ENCODE assay signal across 9 cellular contexts in the genomic region with DNA sequence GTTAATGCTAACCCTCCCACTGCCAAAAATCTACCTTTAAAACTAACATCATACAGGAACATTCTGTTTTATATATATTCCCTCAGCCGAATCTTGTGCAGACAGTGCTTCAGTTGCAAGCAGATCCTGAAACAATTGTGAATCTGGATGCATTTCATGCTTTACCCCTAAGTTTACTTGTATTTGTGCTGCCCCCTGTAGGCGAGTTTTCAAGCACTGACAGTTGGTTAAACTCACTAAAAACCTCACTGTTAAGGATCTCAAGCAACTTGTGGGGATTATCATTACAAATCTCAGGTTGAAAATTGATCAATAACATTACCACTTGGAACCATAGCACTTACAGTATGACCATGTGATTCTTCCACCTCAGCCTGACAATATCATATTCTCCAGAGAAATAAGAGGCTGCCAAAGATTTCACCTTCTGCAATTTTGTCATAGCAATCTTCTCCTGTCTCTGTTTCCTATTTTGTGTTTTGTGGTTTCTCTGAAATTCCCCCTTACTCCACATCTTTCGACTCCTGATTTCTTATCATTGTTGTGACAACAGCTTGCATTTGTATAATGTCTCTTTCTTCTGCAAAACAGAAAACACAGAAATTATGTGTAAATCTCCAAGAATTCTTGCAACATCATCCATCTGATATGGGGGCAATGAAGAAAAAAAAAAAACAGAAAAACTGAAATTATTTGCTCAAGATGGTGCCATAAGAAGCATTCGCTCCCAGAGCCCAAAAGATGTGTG.
DNase-seq lines count a peak whose midpoint lies in the region; ATAC-seq and TF ChIP-seq lines count a peak whose summit lies in the region.
"Had no signal": no experiment of that assay in that cellular context is flagged by ENCODE, and none has a peak within 500 bp of the region (broad histone marks: within the 10 kb centered on the region; RNA-seq: fewer than 3 reads in every experiment).

No MANE protein-coding gene starts in this region.

- no peaks in the 10 kb centered on the region for H3K36me3 ChIP-seq in testis (ENCODE audit: low read depth, missing control alignments)

- H3K27ac ChIP-seq in testis = no peak overlapping the region

- H3K9me3 ChIP-seq in testis = no peaks in the 10 kb centered on the region

- TF ChIP-seq CTCF in testis (IDR thresholded peaks at IDR 0.05) = peak in 2 of 3 experiments; percentile 26 to 36

- intact Hi-C loops in testis (cut with DNase I; ENCODE audit: low total_unique reads) = no loop called here

- H3K27me3 ChIP-seq in testis = no peaks in the 10 kb centered on the region

- no peaks in the 10 kb centered on the region for H3K4me1 Mint-ChIP-seq in stimulated activated naive CD8-positive, alpha-beta T cell treated with anti-CD3 and anti-CD28 coated beads, Interleukin-15, amount 100 ng/mL, for 72 hours

- no peak overlapping the region for H3K4me3 Mint-ChIP-seq in stimulated activated naive CD8-positive, alpha-beta T cell treated with anti-CD3 and anti-CD28 coated beads, Interleukin-15, amount 100 ng/mL, for 72 hours
- H3K4me3 Mint-ChIP-seq: dendritic cell treated with granulocyte-macrophage colony-stimulating factor and Interleukin-4, amounts not matched to agents 40 ng/mL and 50 ng/mL, for 4 days had no signal

- WGBS in testis, 2 donors = 59 to 61% methylated on average over 4 of the region's 4 CpGs

- peak; percentile 29 for DNase-seq in stimulated activated naive CD8-positive, alpha-beta T cell treated with anti-CD3 and anti-CD28 coated beads, Interleukin-15, Interleukin-2, amounts not matched to agents 100 U/mL and 50 U/mL, for 24 hours
- DNase-seq in stimulated activated naive CD8-positive, alpha-beta T cell treated with anti-CD3 and anti-CD28 coated beads, Interleukin-15, amount 100 ng/mL, for 72 hours = no peak
- DNase-seq in NCI-H1436 treated with DMSO at 0.1 percent for 48 hours (lab: John Stamatoyannopoulos, UW) (peak; percentile 26), amniotic stem cell (lab: John Stamatoyannopoulos, UW) (peak; percentile 61), iPS DF 4.7 (ENCODE audit: extremely low read depth, low spot score) (peak; percentile 38), testis (peak; percentile 86)

- H3K9me3 Mint-ChIP-seq in stimulated activated naive CD8-positive, alpha-beta T cell treated with anti-CD3 and anti-CD28 coated beads, Interleukin-15, amount 100 ng/mL, for 72 hours = peaks cover 4 to 14% of the 10 kb centered on the region in 2 donors
- H3K9me3 Mint-ChIP-seq: dendritic cell treated with granulocyte-macrophage colony-stimulating factor and Interleukin-4, amounts not matched to agents 40 ng/mL and 50 ng/mL, for 4 days had no signal

- H3K4me3 ChIP-seq in testis = no peak overlapping the region

- no peaks in the 10 kb centered on the region for H3K27me3 Mint-ChIP-seq in stimulated activated naive CD8-positive, alpha-beta T cell treated with anti-CD3 and anti-CD28 coated beads, Interleukin-15, amount 100 ng/mL, for 72 hours

- ATAC-seq in stimulated activated naive CD8-positive, alpha-beta T cell treated with anti-CD3 and anti-CD28 coated beads, Interleukin-15, Interleukin-2, amounts not matched to agents 100 U/mL and 50 U/mL, for 24 hours = no peak
- ATAC-seq in stimulated activated naive CD8-positive, alpha-beta T cell treated with anti-CD3 and anti-CD28 coated beads, Interleukin-15, amount 100 ng/mL, for 72 hours = no peak
- no peak for ATAC-seq in HG03025 (IDR thresholded peaks at IDR 0.05; ENCODE audit: low FRiP score, unreplicated experiment)
- ATAC-seq in HG02759 (IDR thresholded peaks at IDR 0.05; ENCODE audit: unreplicated experiment) = no peak

- no peak for TF ChIP-seq POLR2A in testis (IDR thresholded peaks at IDR 0.05)

- H3K27ac Mint-ChIP-seq in stimulated activated naive CD8-positive, alpha-beta T cell treated with anti-CD3 and anti-CD28 coated beads, Interleukin-15, amount 100 ng/mL, for 72 hours = no peak overlapping the region
- H3K27ac Mint-ChIP-seq: dendritic cell treated with granulocyte-macrophage colony-stimulating factor and Interleukin-4, amounts not matched to agents 40 ng/mL and 50 ng/mL, for 4 days had no signal

- no peaks in the 10 kb centered on the region for H3K4me1 ChIP-seq in testis

Comparison
In these comparisons a context has a peak if more than half of its experiments do, and no peak if none do; other contexts are left out.
1. DNase-seq: peak in stimulated activated naive CD8-positive, alpha-beta T cell treated with anti-CD3 and anti-CD28 coated beads, Interleukin-15, Interleukin-2, amounts not matched to agents 100 U/mL and 50 U/mL, for 24 hours (single experiment), NCI-H1436 treated with DMSO at 0.1 percent for 48 hours (single experiment), amniotic stem cell (single experiment), iPS DF 4.7 (single experiment) and testis (single experiment); none in stimulated activated naive CD8-positive, alpha-beta T cell treated with anti-CD3 and anti-CD28 coated beads, Interleukin-15, amount 100 ng/mL, for 72 hours (0 of 2).